In the genomic region with DNA sequence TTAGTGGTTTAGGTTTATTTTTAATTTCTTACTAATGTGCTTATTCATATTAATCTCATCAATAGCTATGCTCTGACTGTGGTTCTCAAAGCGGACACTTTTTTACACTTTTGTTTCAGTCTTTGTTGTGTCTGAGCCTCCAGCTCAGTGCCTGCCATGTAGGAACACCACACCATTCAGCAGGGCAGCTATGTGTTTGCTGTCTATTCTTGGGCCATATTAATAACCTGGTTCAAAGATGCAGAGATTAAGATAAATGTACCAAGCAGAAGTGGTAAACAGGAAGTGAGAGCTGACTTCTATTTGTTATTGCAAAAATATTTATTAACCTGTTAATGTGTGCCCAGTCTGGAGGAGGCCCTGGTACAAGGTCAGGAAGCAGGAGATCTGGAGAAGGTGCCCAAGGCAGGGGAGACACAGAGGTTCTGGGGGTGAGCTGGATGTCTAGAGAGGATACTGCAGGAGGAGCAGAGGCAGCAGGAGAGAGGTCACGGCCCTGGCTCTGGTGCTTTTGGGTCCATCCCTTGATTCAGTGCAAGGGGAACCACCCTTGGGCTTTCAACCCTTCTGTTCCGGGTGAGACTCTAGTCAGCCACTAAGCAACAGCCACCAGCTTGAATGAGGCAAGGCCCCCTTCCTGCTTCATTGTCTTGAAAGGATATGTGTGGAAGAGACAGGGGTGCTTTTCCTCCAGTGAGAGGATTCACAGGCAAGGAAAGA, we compare ENCODE assay signal across 12 cellular contexts. TPM values are rescaled to one million over a fixed set of nuclear protein-coding genes. Genes with fewer than 3 reads are reported as not detected.
DNase-seq lines count a peak whose midpoint lies in the region; ATAC-seq and TF ChIP-seq lines count a peak whose summit lies in the region.
"Had no signal": no experiment of that assay in that cellular context is flagged by ENCODE, and none has a peak within 500 bp of the region (broad histone marks: within the 10 kb centered on the region; RNA-seq: fewer than 3 reads in every experiment).

No MANE protein-coding gene starts in this region.

- peaks cover 5% of the 10 kb centered on the region for H3K4me1 ChIP-seq in A673 (ENCODE audit: insufficient read depth, low read length, poor library complexity, severe bottlenecking)
- no peaks in the 10 kb centered on the region for H3K4me1 ChIP-seq in GM23248 (ENCODE audit: insufficient read depth)
- H3K4me1 ChIP-seq: Caco-2, neural progenitor cell had no signal

- in situ Hi-C loops in GM23248 (cut with MboI), result no loop called here

- WGBS in GM23248 (ENCODE audit: low coverage in 1 of 2, low lambda C conversion rate in 2 of 2, missing lambda C conversion rate in 2 of 2), 2 experiments, result 90 to 92% methylated on average over 3 of the region's 3 CpGs

- peaks cover 8% of the 10 kb centered on the region for H3K9me3 Mint-ChIP-seq in stimulated activated naive CD8-positive, alpha-beta T cell treated with anti-CD3 and anti-CD28 coated beads, Interleukin-15, Interleukin-2, amounts not matched to agents 100 ng/mL and 50 ng/mL, for 24 hours
- peaks cover 16 to 21% of the 10 kb centered on the region in 2 donors for H3K9me3 Mint-ChIP-seq in stimulated activated naive CD8-positive, alpha-beta T cell treated with anti-CD3 and anti-CD28 coated beads, Interleukin-15, amount 100 ng/mL, for 72 hours

- H3K27me3 ChIP-seq in A673 (replicated peaks; ENCODE audit: insufficient read depth, low read depth, low read length, poor library complexity) (peaks cover 5% of the 10 kb centered on the region), GM23248 (replicated peaks; ENCODE audit: insufficient read depth) (peaks cover 9% of the 10 kb centered on the region)
- H3K27me3 ChIP-seq: neural progenitor cell had no signal

- H3K27ac Mint-ChIP-seq in stimulated activated naive CD8-positive, alpha-beta T cell treated with anti-CD3 and anti-CD28 coated beads, Interleukin-15, Interleukin-2, amounts not matched to agents 100 ng/mL and 50 ng/mL, for 24 hours, result peak overlapping the region; percentile 29
- H3K27ac Mint-ChIP-seq in stimulated activated naive CD8-positive, alpha-beta T cell treated with anti-CD3 and anti-CD28 coated beads, Interleukin-15, amount 100 ng/mL, for 72 hours, result peak overlapping the region in 1 of 2 donors; percentile 31
- H3K27ac Mint-ChIP-seq: neural progenitor cell had no signal

- H3K27ac ChIP-seq in A673 (ENCODE audit: low read depth, low read length, poor library complexity, severe bottlenecking) (no peak overlapping the region), GM23248 (no peak overlapping the region)
- H3K27ac ChIP-seq: neural progenitor cell, SK-N-MC had no signal

- intact Hi-C loops in A673 (cut with micrococcal nuclease; ENCODE audit: unreplicated experiment), result no loop called here

- H4K20me1 ChIP-seq in GM23248 (ENCODE audit: insufficient read depth), result no peaks in the 10 kb centered on the region

- no peaks in the 10 kb centered on the region for H3K79me2 ChIP-seq in GM23248 (ENCODE audit: insufficient read depth)

- POLR2A ChIA-PET in A673 (lab: Charles Lee; ENCODE audit: low non-redundant PET), result no interaction called here

- peak overlapping the region; percentile 43 for H3K4me3 Mint-ChIP-seq in stimulated activated naive CD8-positive, alpha-beta T cell treated with anti-CD3 and anti-CD28 coated beads, Interleukin-15, Interleukin-2, amounts not matched to agents 100 ng/mL and 50 ng/mL, for 24 hours
- H3K4me3 Mint-ChIP-seq in stimulated activated naive CD8-positive, alpha-beta T cell treated with anti-CD3 and anti-CD28 coated beads, Interleukin-15, amount 100 ng/mL, for 72 hours, result no peak overlapping the region
- H3K4me3 Mint-ChIP-seq: neural progenitor cell had no signal

- H3K36me3 ChIP-seq in A673 (ENCODE audit: insufficient read depth, low read length, poor library complexity, severe bottlenecking) (no peaks in the 10 kb centered on the region), GM23248 (ENCODE audit: low read depth) (no peaks in the 10 kb centered on the region)
- H3K36me3 ChIP-seq: neural progenitor cell had no signal

- H3K4me2 ChIP-seq in GM23248 (ENCODE audit: unreplicated experiment), result no peak overlapping the region
- H3K4me2 ChIP-seq: neural progenitor cell had no signal

- DNase-seq in stimulated activated naive CD8-positive, alpha-beta T cell treated with anti-CD3 and anti-CD28 coated beads, Interleukin-15, amount 100 ng/mL, for 72 hours, result no peak
- DNase-seq in kidney glomerular epithelial cell (lab: John Stamatoyannopoulos, UW) (peak; percentile 40), inferior parietal cortex (ENCODE audit: extremely low spot score) (no peak), A673 (ENCODE audit: low spot score) (no peak), GM23248 (no peak)
- DNase-seq: activated effector memory CD4-positive, alpha-beta T cell treated with anti-CD3 and anti-CD28 coated beads, Interleukin-2, amount 50 U/mL, for 16 hours; Caco-2 had no signal

- no peaks in the 10 kb centered on the region for H3K9me2 ChIP-seq in GM23248 (ENCODE audit: insufficient read depth)

- CTCF ChIA-PET in A673 (lab: Charles Lee), result no interaction called here

- H3K36me3 Mint-ChIP-seq in stimulated activated naive CD8-positive, alpha-beta T cell treated with anti-CD3 and anti-CD28 coated beads, Interleukin-15, Interleukin-2, amounts not matched to agents 100 ng/mL and 50 ng/mL, for 24 hours (ENCODE audit: low read depth), result peaks cover 4% of the 10 kb centered on the region

- no peak overlapping the region for H2AFZ ChIP-seq in GM23248
- H2AFZ ChIP-seq: neural progenitor cell had no signal

- no peak for ATAC-seq in stimulated activated naive CD8-positive, alpha-beta T cell treated with anti-CD3 and anti-CD28 coated beads, Interleukin-15, amount 100 ng/mL, for 72 hours
- ATAC-seq in HG03571 (IDR thresholded peaks at IDR 0.05; ENCODE audit: unreplicated experiment) (peak; percentile 47), HG02571 (IDR thresholded peaks at IDR 0.05; ENCODE audit: unreplicated experiment) (no peak)

- peaks cover 23% of the 10 kb centered on the region for H3K4me1 Mint-ChIP-seq in stimulated activated naive CD8-positive, alpha-beta T cell treated with anti-CD3 and anti-CD28 coated beads, Interleukin-15, Interleukin-2, amounts not matched to agents 100 ng/mL and 50 ng/mL, for 24 hours (ENCODE audit: low read depth)
- peaks cover 20% of the 10 kb centered on the region for H3K4me1 Mint-ChIP-seq in stimulated activated naive CD8-positive, alpha-beta T cell treated with anti-CD3 and anti-CD28 coated beads, Interleukin-15, amount 100 ng/mL, for 72 hours

- H3K4me3 ChIP-seq in A673 (ENCODE audit: low read depth, low read length, poor library complexity, severe bottlenecking), result no peak overlapping the region
- H3K4me3 ChIP-seq in GM23248, result no peak overlapping the region
- H3K4me3 ChIP-seq: neural progenitor cell, SK-N-MC had no signal

- no peaks in the 10 kb centered on the region for H3F3A ChIP-seq in GM23248 (ENCODE audit: insufficient read depth)

- no peak overlapping the region for H3K9ac ChIP-seq in GM23248
- H3K9ac ChIP-seq: neural progenitor cell had no signal

- no TSS peak for BruUV-seq in A673 (replicated peaks; lab: Mats Ljungman, UMichigan)

- no peak for TF ChIP-seq CTCF in A673 (conservative IDR thresholded peaks at IDR 0.05; ENCODE audit: low read depth, low read length)

- H3K27me3 Mint-ChIP-seq in stimulated activated naive CD8-positive, alpha-beta T cell treated with anti-CD3 and anti-CD28 coated beads, Interleukin-15, Interleukin-2, amounts not matched to agents 100 ng/mL and 50 ng/mL, for 24 hours, result no peaks in the 10 kb centered on the region
- H3K27me3 Mint-ChIP-seq in stimulated activated naive CD8-positive, alpha-beta T cell treated with anti-CD3 and anti-CD28 coated beads, Interleukin-15, amount 100 ng/mL, for 72 hours, result peaks cover 19% of the 10 kb centered on the region

- H3K9me3 ChIP-seq in A673 (ENCODE audit: low read depth, low read length, poor library complexity, severe bottlenecking) (no peaks in the 10 kb centered on the region), GM23248 (ENCODE audit: low read depth) (no peaks in the 10 kb centered on the region)

RNA-seq across cellular contexts. Expression of gene TBXAS1, which starts 1.9 kb away (rescaled TPM):
- total RNA-seq in A673 (2021), result 1.5 and 2.5 TPM in 2 replicates
- total RNA-seq in GM23248 (2014; rRNA removed; shearing (Covaris generic)), result not detected in 2 replicates
- polyA plus RNA-seq in GM23248 (2016; fragmentation: Nextera tagmentation; extraction: Ambion mirVana), result 0.49 and 2.2 TPM in 2 replicates

RNA-seq across cellular contexts. Expression of gene HIPK2, which starts 53.1 kb away (rescaled TPM):
- total RNA-seq in A673 (2021), result 30.7 and 32.4 TPM in 2 replicates
- 7.9 and 9.1 TPM in 2 replicates for total RNA-seq in GM23248 (2014; rRNA removed; shearing (Covaris generic))
- polyA plus RNA-seq in GM23248 (2016; fragmentation: Nextera tagmentation; extraction: Ambion mirVana), result 4.7 and 4.9 TPM in 2 replicates
